1 cellular context compared by ENCODE assay signal in genomic region chr2:38925982-38926381, GRCh38.
TF ChIP-seq lines count a peak whose summit lies in the region.

No MANE protein-coding gene starts in this region.

TF ChIP-seq in H1, 55 proteins besides CTCF, POLR2A, EP300 and RAD21:
- TF ChIP-seq JUND (IDR thresholded peaks at IDR 0.05; ENCODE audit: low read length), result no peak
- no peak for TF ChIP-seq RNF2 (IDR thresholded peaks at IDR 0.05; ENCODE audit: borderline replicate concordance, low read depth, low read length, missing control alignments, poor library complexity, severe bottlenecking)
- TF ChIP-seq SP4 (IDR thresholded peaks at IDR 0.05; ENCODE audit: low read length), result no peak
- TF ChIP-seq SAP30 (IDR thresholded peaks at IDR 0.05; ENCODE audit: insufficient read depth, insufficient replicate concordance, low read length), result no peak
- no peak for TF ChIP-seq CREB1 (IDR thresholded peaks at IDR 0.05)
- TF ChIP-seq BACH1 (IDR thresholded peaks at IDR 0.05; ENCODE audit: low read length), result no peak
- no peak for TF ChIP-seq NANOG (IDR thresholded peaks at IDR 0.05; ENCODE audit: insufficient read depth, low read depth, low read length, poor library complexity, severe bottlenecking)
- TF ChIP-seq GTF2F1 (IDR thresholded peaks at IDR 0.05; ENCODE audit: borderline replicate concordance, low read depth, low read length), result no peak
- TF ChIP-seq CHD1 (IDR thresholded peaks at IDR 0.05; ENCODE audit: low read depth, low read length), result no peak
- no peak for TF ChIP-seq CHD7 (IDR thresholded peaks at IDR 0.05; ENCODE audit: insufficient replicate concordance, low read length)
